Comparison of ENCODE assay signal across 20 cellular contexts in genomic region chr20:829531-829930, GRCh38. TPM values are rescaled to one million over a fixed set of nuclear protein-coding genes. Genes with fewer than 3 reads are reported as not detected.
A peak's percentile ranks its signal among the peaks of the same experiment; 100 is the strongest.
DNase-seq lines count a peak whose midpoint lies in the region; ATAC-seq and TF ChIP-seq lines count a peak whose summit lies in the region.
"Had no signal": no experiment of that assay in that cellular context is flagged by ENCODE, and none has a peak within 500 bp of the region (broad histone marks: within the 10 kb centered on the region; RNA-seq: fewer than 3 reads in every experiment).

No MANE protein-coding gene starts in this region.

- DNase-seq in AG10803 (ENCODE audit: low read depth) (peak; percentile 92), EH (ENCODE audit: low read depth) (peak; percentile 75), PC-9 (peak in 1 of 2 experiments; percentile 67), glomerular visceral epithelial cell (ENCODE audit: extremely low spot score) (peak; percentile 37), thyroid gland (no peak), NCI-H1930 (lab: John Stamatoyannopoulos, UW) (no peak), foreskin fibroblast (no peak)
- DNase-seq: activated CD4-positive, CD25-positive, alpha-beta regulatory T cell; activated naive CD4-positive, alpha-beta T cell treated with Interleukin-2 at 50 U/mL for 16 hours; AML-193; hypothalamus; NCI-H1105 treated with DMSO at 0.1 percent for 48 hours; NCI-H774; nucleus accumbens; right lobe of liver; stimulated activated CD4-positive, alpha-beta T cell treated with anti-CD3 and anti-CD28 coated beads, Interleukin-4, amount 100 ng/mL, for 1 hour had no signal

- no peak for TF ChIP-seq CTCF in AG10803 (conservative IDR thresholded peaks at IDR 0.05; ENCODE audit: low read length)
- no peak for TF ChIP-seq CTCF in PC-9 (conservative IDR thresholded peaks at IDR 0.05)
- no peak for TF ChIP-seq CTCF in thyroid gland (IDR thresholded peaks at IDR 0.05)
- TF ChIP-seq CTCF in foreskin fibroblast (IDR thresholded peaks at IDR 0.05; ENCODE audit: low read depth, low read length), result no peak

- peak overlapping the region; percentile 83 for H3K27ac ChIP-seq in PC-9
- no peak overlapping the region for H3K27ac ChIP-seq in thyroid gland
- H3K27ac ChIP-seq: coronary artery, right lobe of liver had no signal

- ATAC-seq in HG02870 (IDR thresholded peaks at IDR 0.05; ENCODE audit: unreplicated experiment), result no peak
- ATAC-seq: left lobe of liver, right lobe of liver, T-cell had no signal

- peaks cover 32% of the 10 kb centered on the region for H3K4me1 ChIP-seq in PC-9 (replicated peaks; ENCODE audit: insufficient read depth)
- H3K4me1 ChIP-seq in thyroid gland, result peaks cover 5% of the 10 kb centered on the region in 2 donors

- H3K4me3 ChIP-seq in AG10803 (ENCODE audit: low read length), result no peak overlapping the region
- no peak overlapping the region for H3K4me3 ChIP-seq in PC-9
- no peak overlapping the region for H3K4me3 ChIP-seq in thyroid gland (replicated peaks in 1 of 3)
- no peak overlapping the region for H3K4me3 ChIP-seq in foreskin fibroblast (ENCODE audit: low read depth in 1 of 2, low read length in 2 of 2)
- H3K4me3 ChIP-seq: coronary artery, right lobe of liver had no signal

- no peaks in the 10 kb centered on the region for H3K9me2 ChIP-seq in PC-9 (ENCODE audit: insufficient read depth)

- H3K4me2 ChIP-seq in PC-9, result peak overlapping the region; percentile 24; the same call in 1 of the 2 replicates

- no peaks in the 10 kb centered on the region for H3K27me3 ChIP-seq in PC-9 (ENCODE audit: insufficient read depth, low read depth)
- H3K27me3 ChIP-seq in thyroid gland, result no peaks in the 10 kb centered on the region
- H3K27me3 ChIP-seq: right lobe of liver had no signal

- POLR2A ChIA-PET in PC-9 (lab: Charles Lee; ENCODE audit: unreplicated experiment), result no interaction called here

- BruUV-seq in PC-9 (replicated peaks; lab: Mats Ljungman, UMichigan), result no TSS peak

- peaks cover 14% of the 10 kb centered on the region; the same call in 1 of the 2 replicates for H3F3A ChIP-seq in PC-9 (ENCODE audit: insufficient read depth, low read depth)

- WGBS in thyroid gland, 2 donors, result 89% methylated on average over 3 of the region's 3 CpGs

- intact Hi-C loops in PC-9 (cut with micrococcal nuclease; ENCODE audit: unreplicated experiment) (no loop called here), thyroid gland (cut with DNase I) (no loop called here)

- H4K20me1 ChIP-seq in PC-9 (ENCODE audit: insufficient read depth), result no peaks in the 10 kb centered on the region

- H3K36me3 ChIP-seq in PC-9 (ENCODE audit: low read depth) (no peaks in the 10 kb centered on the region), thyroid gland (no peaks in the 10 kb centered on the region)
- H3K36me3 ChIP-seq: right lobe of liver had no signal

- CTCF ChIA-PET in PC-9 (lab: Charles Lee), result interaction anchor here (0.6 to 0.7 kb wide), 2 partner anchors 27 to 130 kb away, joined by 5 to 9 read pairs; no protein-coding TSS in a partner anchor

- H3K9me3 ChIP-seq in PC-9 (ENCODE audit: insufficient read depth, low read depth), result no peaks in the 10 kb centered on the region
- H3K9me3 ChIP-seq in thyroid gland, result no peaks in the 10 kb centered on the region
- H3K9me3 ChIP-seq: right lobe of liver had no signal

- H2AFZ ChIP-seq in PC-9, result no peak overlapping the region

- no peak for TF ChIP-seq POLR2A in thyroid gland (IDR thresholded peaks at IDR 0.05)

- H3K79me2 ChIP-seq in PC-9 (ENCODE audit: low read depth), result 0 out of 2 replicates have a peak, but pooled peaks cover 7% of the 10 kb centered on the region

RNA-seq across cellular contexts. Expression of gene FAM110A, which starts 4.0 kb away (rescaled TPM):
- total RNA-seq in PC-9 (2021) (30.8 and 36.6 TPM in 2 replicates), thyroid gland (10 to 100 TPM in 1 of 4 donors, 1 to 10 TPM in 3; 7.0 to 15.5 (median 8.5) TPM)

Comparison
In these comparisons a context has a peak if more than half of its experiments do, and no peak if none do; other contexts are left out.
1. DNase-seq: peak in AG10803 (single experiment), EH (single experiment) and glomerular visceral epithelial cell (single experiment); none in thyroid gland (0 of 2), NCI-H1930 (0 of 2) and foreskin fibroblast (0 of 2).